In genomic region chr1:1919304-1920056, GRCh38 we compare ENCODE assay signal across 8 cellular contexts. TPM values are rescaled to one million over a fixed set of nuclear protein-coding genes. Genes with fewer than 3 reads are reported as not detected.
DNase-seq lines count a peak whose midpoint lies in the region; ATAC-seq and TF ChIP-seq lines count a peak whose summit lies in the region.

No MANE protein-coding gene starts in this region.

- H3K4me3 ChIP-seq in IMR-90 (ENCODE audit: insufficient read depth, low read depth, low read length) (peak overlapping the region; percentile 40; the same call in 1 of the 2 replicates), PC-9 (peak overlapping the region; percentile 78; the same call in 1 of the 2 replicates), esophagus squamous epithelium (peak overlapping the region; percentile 43 to 75 (median 51))

- H3K4me2 ChIP-seq in IMR-90 (ENCODE audit: low read depth, low read length): peak overlapping the region; percentile 3; the same call in 1 of the 2 replicates
- H3K4me2 ChIP-seq in PC-9: peak overlapping the region; percentile 89

- peak; percentile 100 for DNase-seq in DMS153 treated with DMSO at 0.1 percent for 48 hours (lab: John Stamatoyannopoulos, UW; ENCODE audit: unreplicated experiment)
- peak; percentile 92 for DNase-seq in IMR-90
- peak; percentile 88 to 99 for DNase-seq in PC-9
- DNase-seq in activated T-cell treated with anti-CD3 and anti-CD28 coated beads, Interleukin-2, amount 50 U/mL, for 24 hours: peak; percentile 99
- peak; percentile 90 for DNase-seq in esophagus squamous epithelium (lab: John Stamatoyannopoulos, UW)
- peak; percentile 68 for DNase-seq in myocyte (ENCODE audit: low read depth)
- peak; percentile 96 for DNase-seq in stimulated activated CD8-positive, alpha-beta memory T cell treated with anti-CD3 and anti-CD28 coated beads, Interleukin-7, amount 100 ng/mL, for 24 hours (ENCODE audit: low read depth)

- H3K27me3 ChIP-seq in IMR-90 (ENCODE audit: control insufficient read depth, insufficient read depth, low read length) (peaks cover 4% of the 10 kb centered on the region; the same call in 1 of the 2 replicates), PC-9 (ENCODE audit: insufficient read depth, low read depth) (0 out of 2 replicates have a peak, but pooled peaks cover 1% of the 10 kb centered on the region), esophagus squamous epithelium (peaks cover 0 to 1% (median 0%) of the 10 kb centered on the region in 4 donors)

- H2AFZ ChIP-seq in IMR-90 (replicated peaks; ENCODE audit: low read length, poor library complexity) (peak overlapping the region; percentile 92), PC-9 (peak overlapping the region; percentile 86)

- H3K4me1 ChIP-seq in IMR-90 (ENCODE audit: control insufficient read depth, insufficient read depth, low read length): peaks cover 2% of the 10 kb centered on the region; the same call in 1 of the 2 replicates
- H3K4me1 ChIP-seq in PC-9 (replicated peaks; ENCODE audit: insufficient read depth): peaks cover 9% of the 10 kb centered on the region; the same call in 1 of the 2 replicates
- H3K4me1 ChIP-seq in esophagus squamous epithelium: peaks cover 11 to 44% (median 14%) of the 10 kb centered on the region in 3 donors

- no peaks in the 10 kb centered on the region for H3K36me3 Mint-ChIP-seq in activated T-cell treated with anti-CD3 and anti-CD28 coated beads, Interleukin-2, amount 50 U/mL, for 24 hours (ENCODE audit: low read depth)

- H3K56ac ChIP-seq in IMR-90 (ENCODE audit: extremely low read depth, insufficient read depth, low read length): no peak overlapping the region

- H3K23ac ChIP-seq in IMR-90 (ENCODE audit: low read depth, low read length): no peak overlapping the region

- H3F3A ChIP-seq in PC-9 (ENCODE audit: insufficient read depth, low read depth): peaks cover 6% of the 10 kb centered on the region; the same call in 1 of the 2 replicates

- dilution Hi-C loops in IMR-90 (cut with HindIII; ENCODE audit: low sequenced_read_pairs, unreplicated experiment): no loop called here

- no peaks in the 10 kb centered on the region for H3K27me3 Mint-ChIP-seq in activated T-cell treated with anti-CD3 and anti-CD28 coated beads, Interleukin-2, amount 50 U/mL, for 24 hours

- no peak overlapping the region for H3K14ac ChIP-seq in IMR-90 (replicated peaks; ENCODE audit: low read depth, low read length)

- H2BK15ac ChIP-seq in IMR-90 (ENCODE audit: low read depth, low read length): no peak overlapping the region

- peak overlapping the region; percentile 46; the same call in 1 of the 2 replicates for H2AK5ac ChIP-seq in IMR-90 (ENCODE audit: low read depth, low read length)

- no peaks in the 10 kb centered on the region for H3K9me2 ChIP-seq in PC-9 (ENCODE audit: insufficient read depth)

- no peak overlapping the region for H2BK20ac ChIP-seq in IMR-90 (ENCODE audit: low read depth, low read length)

- in situ Hi-C loops in IMR-90 (cut with MboI; ENCODE audit: low sequenced_read_pairs): no loop called here

- H4K5ac ChIP-seq in IMR-90 (ENCODE audit: low read depth, low read length): no peak overlapping the region

- H3K4ac ChIP-seq in IMR-90 (ENCODE audit: low read depth, low read length): peak overlapping the region; percentile 72; the same call in 1 of the 2 replicates

- no peak overlapping the region for H3K18ac ChIP-seq in IMR-90 (ENCODE audit: low read depth, low read length)

- peak; percentile 80 for ATAC-seq in GM21576 (IDR thresholded peaks at IDR 0.05; ENCODE audit: unreplicated experiment)
- ATAC-seq in IMR-90 (ENCODE audit: low read depth): peak; percentile 97

- H4K91ac ChIP-seq in IMR-90 (ENCODE audit: insufficient read depth, low read depth, low read length): no peak overlapping the region; the same call in 1 of the 2 replicates

- H3K9me3 ChIP-seq in IMR-90 (ENCODE audit: control insufficient read depth, insufficient read depth, low read length): no peaks in the 10 kb centered on the region
- H3K9me3 ChIP-seq in PC-9 (ENCODE audit: insufficient read depth, low read depth): no peaks in the 10 kb centered on the region
- no peaks in the 10 kb centered on the region for H3K9me3 ChIP-seq in esophagus squamous epithelium

- no peaks in the 10 kb centered on the region for H3K79me2 ChIP-seq in PC-9 (ENCODE audit: low read depth)

- no TSS peak for BruUV-seq in IMR-90 (replicated peaks; lab: Mats Ljungman, UMichigan)
- no TSS peak for BruUV-seq in PC-9 (replicated peaks; lab: Mats Ljungman, UMichigan)

- H4K8ac ChIP-seq in IMR-90 (ENCODE audit: low read depth in 2 of 2, low read length in 2 of 2): peak overlapping the region in 1 of 2 experiments; percentile 91; a peak in 2 of 4 replicates

- H3K4me3 Mint-ChIP-seq in activated T-cell treated with anti-CD3 and anti-CD28 coated beads, Interleukin-2, amount 50 U/mL, for 24 hours: peak overlapping the region; percentile 56

- no peak overlapping the region for H2BK5ac ChIP-seq in IMR-90 (ENCODE audit: low read depth, low read length, poor library complexity, severe bottlenecking)

- H2BK120ac ChIP-seq in IMR-90 (ENCODE audit: low read depth, low read length): peak overlapping the region; percentile 48; the same call in 1 of the 2 replicates

- 14% methylated on average over 39 of the region's 62 CpGs; no CpG with 5 or more reads in 1 of the 2 experiments for WGBS in IMR-90 (ENCODE audit: extremely low coverage in 2 of 2, insufficient read length in 1 of 2), 2 experiments
- WGBS in esophagus squamous epithelium, 2 donors: 0% methylated on average over 3 of the region's 62 CpGs; no CpG with 5 or more reads in 1 of the 2 donors

- H3K27ac ChIP-seq in IMR-90 (ENCODE audit: insufficient read depth, low read length) (no peak overlapping the region), PC-9 (no peak overlapping the region), esophagus squamous epithelium (peak overlapping the region; percentile 44 to 79 (median 73))

- no peaks in the 10 kb centered on the region for H3K79me1 ChIP-seq in IMR-90 (ENCODE audit: low read depth in 1 of 2, low read length in 2 of 2)

- no peak for TF ChIP-seq RAD21 in IMR-90 (IDR thresholded peaks at IDR 0.05; ENCODE audit: low read length)

- H3K4me1 Mint-ChIP-seq in activated T-cell treated with anti-CD3 and anti-CD28 coated beads, Interleukin-2, amount 50 U/mL, for 24 hours (ENCODE audit: low read depth): peaks cover 7% of the 10 kb centered on the region

- H3K36me3 ChIP-seq in IMR-90 (ENCODE audit: control insufficient read depth, insufficient read depth, low read length): no peaks in the 10 kb centered on the region
- H3K36me3 ChIP-seq in PC-9 (ENCODE audit: low read depth): no peaks in the 10 kb centered on the region
- no peaks in the 10 kb centered on the region for H3K36me3 ChIP-seq in esophagus squamous epithelium

- TF ChIP-seq POLR2A in IMR-90 (IDR thresholded peaks at IDR 0.05; ENCODE audit: low read depth, low read length) (no peak), esophagus squamous epithelium (IDR thresholded peaks at IDR 0.05) (no peak)

- peak overlapping the region; percentile 76 for H3K27ac Mint-ChIP-seq in activated T-cell treated with anti-CD3 and anti-CD28 coated beads, Interleukin-2, amount 50 U/mL, for 24 hours

- no peak overlapping the region for H3K9ac ChIP-seq in IMR-90 (ENCODE audit: low read depth, low read length)

- TF ChIP-seq CTCF in IMR-90 (conservative IDR thresholded peaks at IDR 0.05; ENCODE audit: low read depth, low read length): no peak
- TF ChIP-seq CTCF in PC-9 (conservative IDR thresholded peaks at IDR 0.05): no peak
- TF ChIP-seq CTCF in esophagus squamous epithelium (IDR thresholded peaks at IDR 0.05): no peak

- intact Hi-C loops in IMR-90 (cut with micrococcal nuclease) (no loop called here), PC-9 (cut with micrococcal nuclease; ENCODE audit: unreplicated experiment) (loop anchor here (2.0 kb wide), 1 partner anchor 215 kb away; no protein-coding TSS in a partner anchor), esophagus squamous epithelium (cut with DNase I) (no loop called here)

- POLR2A ChIA-PET in IMR-90 (lab: Charles Lee; ENCODE audit: unreplicated experiment): no interaction called here
- POLR2A ChIA-PET in PC-9 (lab: Charles Lee; ENCODE audit: unreplicated experiment): no interaction called here

- H2AK9ac ChIP-seq in IMR-90 (replicated peaks; ENCODE audit: low read depth, low read length, poor library complexity): peak overlapping the region; percentile 91

- H3K9me1 ChIP-seq in IMR-90 (ENCODE audit: insufficient read depth, low read length): peaks cover 4% of the 10 kb centered on the region; the same call in 1 of the 2 replicates

- CTCF ChIA-PET in IMR-90 (lab: Yijun Ruan, JAX): no interaction called here
- CTCF ChIA-PET in PC-9 (lab: Charles Lee): interaction anchor here (0.5 to 0.6 kb wide), 2 partner anchors 11 to 953 kb away, joined by 3 to 8 read pairs; partner anchors contain the start of gene PLEKHN1

- H3K9me3 Mint-ChIP-seq in activated T-cell treated with anti-CD3 and anti-CD28 coated beads, Interleukin-2, amount 50 U/mL, for 24 hours: no peaks in the 10 kb centered on the region

- no peaks in the 10 kb centered on the region for H4K20me1 ChIP-seq in IMR-90 (ENCODE audit: insufficient read depth, low read length)
- H4K20me1 ChIP-seq in PC-9 (ENCODE audit: insufficient read depth): no peaks in the 10 kb centered on the region

TF ChIP-seq in IMR-90, 13 proteins besides CTCF, POLR2A, EP300 and RAD21 (continues in another document):
- peak; percentile 55; the same call in 1 of the 2 replicates for TF ChIP-seq MAZ (IDR thresholded peaks at IDR 0.05; ENCODE audit: borderline replicate concordance, low read depth, low read length)
- no peak for TF ChIP-seq CEBPB (IDR thresholded peaks at IDR 0.05; ENCODE audit: low read depth, low read length)

RNA-seq across cellular contexts. Expression of gene TMEM52, which starts 0.4 kb away (rescaled TPM):
- total RNA-seq in IMR-90 (2012; rRNA removed) (0.28 and 0.54 TPM in 2 replicates), PC-9 (2021) (7.4 and 8.5 TPM in 2 replicates), esophagus squamous epithelium (1 to 10 TPM; 1.1 to 3.6 (median 3.0) TPM), myocyte (0.37 TPM in 1 of 2 replicates, not detected in the other)
- 1.3 and 1.9 TPM in 2 replicates for polyA plus RNA-seq in IMR-90 (2012; rRNA removed)
- 1.8 and 2.1 TPM in 2 replicates for polyA plus RNA-seq in IMR-90 (2012; cell fraction: cytosol; rRNA removed)
- polyA plus RNA-seq in IMR-90 (2012; cell fraction: nucleus; rRNA removed; ENCODE audit: low replicate concordance): 2.5 and 5.0 TPM in 2 replicates
- polyA plus RNA-seq in myocyte (2012): not detected

RNA-seq across cellular contexts. Expression of gene CALML6, which starts 4.4 kb away (rescaled TPM):
- total RNA-seq in IMR-90 (2012; rRNA removed) (not detected in 2 replicates), PC-9 (2021) (2.1 and 3.9 TPM in 2 replicates), esophagus squamous epithelium (under 1 TPM in 1 of 4 donors, not detected in 3; 0.57 TPM), myocyte (0.27 and 0.36 TPM in 2 replicates)
- polyA plus RNA-seq in IMR-90 (2012; rRNA removed): 0.52 and 0.91 TPM in 2 replicates
- not detected in 2 replicates for polyA plus RNA-seq in IMR-90 (2012; cell fraction: cytosol; rRNA removed)
- 10.0 and 15.0 TPM in 2 replicates for polyA plus RNA-seq in IMR-90 (2012; cell fraction: nucleus; rRNA removed; ENCODE audit: low replicate concordance)
- polyA plus RNA-seq in myocyte (2012): 1.00 TPM

RNA-seq across cellular contexts. Expression of gene GNB1, which starts 28.6 kb away (rescaled TPM):
- total RNA-seq in IMR-90 (2012; rRNA removed) (73.5 and 74.7 TPM in 2 replicates), PC-9 (2021) (257 and 286 TPM in 2 replicates), esophagus squamous epithelium (100 to 1,000 TPM in 1 of 4 donors, 10 to 100 TPM in 3; 54.3 to 102 (median 74.7) TPM), myocyte (52.5 and 61.7 TPM in 2 replicates)
- 366 and 371 TPM in 2 replicates for polyA plus RNA-seq in IMR-90 (2012; rRNA removed)
- 219 and 373 TPM in 2 replicates for polyA plus RNA-seq in IMR-90 (2012; cell fraction: cytosol; rRNA removed)
- polyA plus RNA-seq in IMR-90 (2012; cell fraction: nucleus; rRNA removed; ENCODE audit: low replicate concordance): 315 and 343 TPM in 2 replicates
- polyA plus RNA-seq in myocyte (2012): 424 TPM

Comparison
In these comparisons a context has a peak if more than half of its experiments do, and no peak if none do; other contexts are left out.
1. H3K27ac ChIP-seq: peak in esophagus squamous epithelium (4 of 4); none in IMR-90 (single experiment) and PC-9 (single experiment).
2. Peak in every context shown above with its lines, with median percentiles within 50 percentile points of each other: DNase-seq and H3K4me3 ChIP-seq.